ENCODE assay signal across 8 cellular contexts in genomic region chr2:85611217-85611704, GRCh38. TPM values are rescaled to one million over a fixed set of nuclear protein-coding genes. Genes with fewer than 3 reads are reported as not detected.
DNase-seq lines count a peak whose midpoint lies in the region; ATAC-seq and TF ChIP-seq lines count a peak whose summit lies in the region.

No MANE protein-coding gene starts in this region.

- H3K9me3 ChIP-seq in heart left ventricle (no peaks in the 10 kb centered on the region), thyroid gland (no peaks in the 10 kb centered on the region)

- H3K27me3 ChIP-seq in heart left ventricle = no peaks in the 10 kb centered on the region
- no peaks in the 10 kb centered on the region for H3K27me3 ChIP-seq in thyroid gland

- H3K36me3 Mint-ChIP-seq in activated naive CD8-positive, alpha-beta T cell = peaks cover 6% of the 10 kb centered on the region

- no peaks in the 10 kb centered on the region for H3K27me3 Mint-ChIP-seq in activated naive CD8-positive, alpha-beta T cell

- H3K27ac ChIP-seq in heart left ventricle (peak overlapping the region; percentile 78 to 95 (median 88)), thyroid gland (peak overlapping the region; percentile 53 to 61 (median 60))

- H3K36me3 ChIP-seq in heart left ventricle = peaks cover 0 to 35% (median 15%) of the 10 kb centered on the region in 9 donors
- peaks cover 7 to 13% of the 10 kb centered on the region in 2 donors for H3K36me3 ChIP-seq in thyroid gland

- DNase-seq in heart left ventricle = peak in 1 of 5 donors; percentile 14
- no peak for DNase-seq in left ventricle myocardium superior
- peak; percentile 38 for DNase-seq in kidney tubule cell (ENCODE audit: low spot score)
- no peak for DNase-seq in thyroid gland
- no peak for DNase-seq in AG08396 (ENCODE audit: low spot score)
- no peak for DNase-seq in inferior parietal cortex (ENCODE audit: extremely low spot score)

- 7 to 11% (median 8%) methylated on average over 24 of the region's 24 CpGs for WGBS in heart left ventricle, 4 donors
- 5 to 10% methylated on average over 18 to 22 of the region's 24 CpGs for WGBS in thyroid gland, 2 donors

- TF ChIP-seq CTCF in heart left ventricle (IDR thresholded peaks at IDR 0.05) = no peak
- no peak for TF ChIP-seq CTCF in thyroid gland (IDR thresholded peaks at IDR 0.05)

- no peaks in the 10 kb centered on the region for H3K9me3 Mint-ChIP-seq in activated naive CD8-positive, alpha-beta T cell (ENCODE audit: low read depth)

- ATAC-seq in heart left ventricle (no peak), left ventricle myocardium superior (no peak), HG03039 (IDR thresholded peaks at IDR 0.05; ENCODE audit: unreplicated experiment) (no peak)

- H3K4me3 ChIP-seq in heart left ventricle (peak overlapping the region; percentile 79 to 99 (median 94)), thyroid gland (replicated peaks in 1 of 3) (peak overlapping the region; percentile 47 to 77 (median 68))

- TF ChIP-seq POLR2A in heart left ventricle (IDR thresholded peaks at IDR 0.05) (no peak), thyroid gland (IDR thresholded peaks at IDR 0.05) (no peak)

- H3K4me1 ChIP-seq in heart left ventricle (peaks cover 2 to 60% (median 31%) of the 10 kb centered on the region in 12 donors), thyroid gland (peaks cover 14 to 17% of the 10 kb centered on the region in 2 donors)

- H3K27ac Mint-ChIP-seq in activated naive CD8-positive, alpha-beta T cell = peak overlapping the region; percentile 90

- H3K4me3 Mint-ChIP-seq in activated naive CD8-positive, alpha-beta T cell = peak overlapping the region; percentile 95

- peaks cover 24% of the 10 kb centered on the region for H3K4me1 Mint-ChIP-seq in activated naive CD8-positive, alpha-beta T cell (ENCODE audit: low read depth)

- intact Hi-C loops in heart left ventricle (cut with DNase I) (loop anchor here in 2 of 10 donors (5.0 kb wide), 1 partner anchor 49 kb away; the partner anchor contains the start of gene GGCX (in 2 of the 2)), left ventricle myocardium superior (cut with micrococcal nuclease) (no loop called here), thyroid gland (cut with DNase I) (no loop called here)

RNA-seq across cellular contexts. Expression of gene C2orf68, which starts 0.6 kb away (rescaled TPM):
- total RNA-seq in heart left ventricle = 10 to 100 TPM; 12.0 to 38.2 (median 29.1) TPM
- polyA plus RNA-seq in heart left ventricle = 10 to 100 TPM; 14.3 to 37.3 TPM
- 29.2 TPM for total RNA-seq in left ventricle myocardium superior
- total RNA-seq in thyroid gland = 10 to 100 TPM; 24.0 to 30.1 (median 25.8) TPM

RNA-seq across cellular contexts. Expression of gene USP39, which starts 4.7 kb away (rescaled TPM):
- total RNA-seq in heart left ventricle = 10 to 100 TPM; 26.0 to 55.6 (median 30.5) TPM
- 10 to 100 TPM; 24.3 to 47.1 TPM for polyA plus RNA-seq in heart left ventricle
- total RNA-seq in left ventricle myocardium superior = 30.0 TPM
- 100 to 1,000 TPM in 2 of 4 donors, 10 to 100 TPM in 2; 60.5 to 201 (median 99.4) TPM for total RNA-seq in thyroid gland

RNA-seq across cellular contexts. Expression of gene TMEM150A, which starts 8.8 kb away (rescaled TPM):
- total RNA-seq in heart left ventricle (10 to 100 TPM in 5 of 9 donors, 1 to 10 TPM in 4; 6.4 to 20.8 (median 11.5) TPM), left ventricle myocardium superior (14.9 TPM), thyroid gland (10 to 100 TPM in 3 of 4 donors, 1 to 10 TPM in 1; 8.9 to 25.2 (median 21.9) TPM)
- polyA plus RNA-seq in heart left ventricle = 10 to 100 TPM; 10.5 to 14.1 TPM

RNA-seq across cellular contexts. Expression of gene RNF181, which starts 15.7 kb away (rescaled TPM):
- total RNA-seq in heart left ventricle (100 to 1,000 TPM in 4 of 9 donors, 10 to 100 TPM in 5; 77.7 to 208 (median 92.0) TPM), left ventricle myocardium superior (89.9 TPM), thyroid gland (100 to 1,000 TPM in 3 of 4 donors, 10 to 100 TPM in 1; 86.9 to 202 (median 168) TPM)
- 100 to 1,000 TPM; 165 to 235 TPM for polyA plus RNA-seq in heart left ventricle

RNA-seq across cellular contexts. Expression of gene VAMP5, which starts 27.0 kb away (rescaled TPM):
- total RNA-seq in heart left ventricle = 100 to 1,000 TPM in 1 of 9 donors, 10 to 100 TPM in 8; 21.0 to 186 (median 36.6) TPM
- 10 to 100 TPM; 65.4 to 81.9 TPM for polyA plus RNA-seq in heart left ventricle
- total RNA-seq in left ventricle myocardium superior = 54.8 TPM
- total RNA-seq in thyroid gland = 10 to 100 TPM; 13.6 to 41.3 (median 20.7) TPM
